ENCODE assay signal across 1 cellular context in the genomic region with DNA sequence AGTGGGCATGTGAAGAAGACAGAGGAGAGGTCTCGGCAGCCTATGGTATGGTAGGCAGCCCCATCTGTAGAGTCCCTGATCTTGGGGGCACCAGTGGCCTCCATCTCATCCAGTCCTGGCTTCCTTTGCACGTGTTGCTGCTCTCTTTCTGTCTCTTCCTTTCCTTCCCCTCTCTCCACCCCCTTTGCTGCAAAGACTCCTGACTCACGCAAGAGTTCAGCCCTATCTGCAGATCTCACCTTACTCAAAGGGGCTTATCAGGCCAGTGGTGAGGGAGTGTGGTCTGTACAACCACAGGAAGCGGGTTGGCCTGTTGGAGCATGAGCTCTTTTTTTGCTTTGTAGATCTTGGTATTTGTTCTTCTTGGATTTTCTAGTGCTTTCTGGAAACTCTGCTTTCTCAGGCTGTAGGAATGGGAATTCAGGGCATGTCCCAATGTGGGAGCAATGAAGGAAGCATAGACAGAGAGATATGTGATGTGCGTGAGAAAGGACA.
A peak's percentile ranks its signal among the peaks of the same experiment; 100 is the strongest.
TF ChIP-seq lines count a peak whose summit lies in the region.

No MANE protein-coding gene starts in this region.

TF ChIP-seq in K562, 482 proteins besides CTCF, POLR2A, EP300 and RAD21 (continued from another document and continues in another):
- TF ChIP-seq, protein P1, sequence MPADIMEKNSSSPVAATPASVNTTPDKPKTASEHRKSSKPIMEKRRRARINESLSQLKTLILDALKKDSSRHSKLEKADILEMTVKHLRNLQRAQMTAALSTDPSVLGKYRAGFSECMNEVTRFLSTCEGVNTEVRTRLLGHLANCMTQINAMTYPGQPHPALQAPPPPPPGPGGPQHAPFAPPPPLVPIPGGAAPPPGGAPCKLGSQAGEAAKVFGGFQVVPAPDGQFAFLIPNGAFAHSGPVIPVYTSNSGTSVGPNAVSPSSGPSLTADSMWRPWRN (IDR thresholded peaks at IDR 0.05; ENCODE audit: low read depth) = peak; percentile 99
- TF ChIP-seq KDM4B (IDR thresholded peaks at IDR 0.05; ENCODE audit: borderline replicate concordance in 2 of 2, low read depth in 1 of 2) (0 out of 4 replicates have a peak, but pooled peaks of 1 of the 2 experiments have one; percentile 28), ZNF354B (CRISPR knock-in tag; IDR thresholded peaks at IDR 0.05) (no peak), ZNF408 (CRISPR knock-in tag; IDR thresholded peaks at IDR 0.05; ENCODE audit: low read depth) (no peak), RBM15 (IDR thresholded peaks at IDR 0.05; ENCODE audit: insufficient read depth, low read length) (no peak), XRCC4 (IDR thresholded peaks at IDR 0.05; ENCODE audit: extremely low read depth, insufficient read depth, insufficient read length) (no peak), MAFK (IDR thresholded peaks at IDR 0.05; ENCODE audit: low read length) (peak; percentile 70), OTX1 (CRISPR knock-in tag; IDR thresholded peaks at IDR 0.05) (peak; percentile 94), PTBP1 (IDR thresholded peaks at IDR 0.05; ENCODE audit: low read depth, low read length) (no peak), GTF2F1 (IDR thresholded peaks at IDR 0.05; ENCODE audit: low read depth, low read length) (no peak), BRF1 (IDR thresholded peaks at IDR 0.05; ENCODE audit: borderline replicate concordance, extremely low read depth, insufficient read length) (no peak), HMG20A (CRISPR knock-in tag; conservative IDR thresholded peaks at IDR 0.05) (no peak), SETDB1 (IDR thresholded peaks at IDR 0.05; ENCODE audit: low read length) (no peak), SP1 (CRISPR knock-in tag; IDR thresholded peaks at IDR 0.05) (peak; percentile 70; the same call in 1 of the 2 replicates), ZNF699 (CRISPR knock-in tag; IDR thresholded peaks at IDR 0.05; ENCODE audit: insufficient replicate concordance) (no peak), ZFP1 (CRISPR knock-in tag; IDR thresholded peaks at IDR 0.05) (0 out of 2 replicates have a peak, but pooled peaks have one; percentile 8), TARDBP (IDR thresholded peaks at IDR 0.05) (peak; percentile 80; the same call in 1 of the 2 replicates), KDM1A (IDR thresholded peaks at IDR 0.05) (peak; percentile 98), NUFIP1 (IDR thresholded peaks at IDR 0.05; ENCODE audit: partially characterized antibody) (no peak), FOXM1 (IDR thresholded peaks at IDR 0.05; ENCODE audit: low read depth) (peak; percentile 83), FOXM1 (CRISPR knock-in tag; IDR thresholded peaks at IDR 0.05; ENCODE audit: low read depth) (0 out of 2 replicates have a peak, but pooled peaks have one; percentile 47)
- TF ChIP-seq, protein P2, sequence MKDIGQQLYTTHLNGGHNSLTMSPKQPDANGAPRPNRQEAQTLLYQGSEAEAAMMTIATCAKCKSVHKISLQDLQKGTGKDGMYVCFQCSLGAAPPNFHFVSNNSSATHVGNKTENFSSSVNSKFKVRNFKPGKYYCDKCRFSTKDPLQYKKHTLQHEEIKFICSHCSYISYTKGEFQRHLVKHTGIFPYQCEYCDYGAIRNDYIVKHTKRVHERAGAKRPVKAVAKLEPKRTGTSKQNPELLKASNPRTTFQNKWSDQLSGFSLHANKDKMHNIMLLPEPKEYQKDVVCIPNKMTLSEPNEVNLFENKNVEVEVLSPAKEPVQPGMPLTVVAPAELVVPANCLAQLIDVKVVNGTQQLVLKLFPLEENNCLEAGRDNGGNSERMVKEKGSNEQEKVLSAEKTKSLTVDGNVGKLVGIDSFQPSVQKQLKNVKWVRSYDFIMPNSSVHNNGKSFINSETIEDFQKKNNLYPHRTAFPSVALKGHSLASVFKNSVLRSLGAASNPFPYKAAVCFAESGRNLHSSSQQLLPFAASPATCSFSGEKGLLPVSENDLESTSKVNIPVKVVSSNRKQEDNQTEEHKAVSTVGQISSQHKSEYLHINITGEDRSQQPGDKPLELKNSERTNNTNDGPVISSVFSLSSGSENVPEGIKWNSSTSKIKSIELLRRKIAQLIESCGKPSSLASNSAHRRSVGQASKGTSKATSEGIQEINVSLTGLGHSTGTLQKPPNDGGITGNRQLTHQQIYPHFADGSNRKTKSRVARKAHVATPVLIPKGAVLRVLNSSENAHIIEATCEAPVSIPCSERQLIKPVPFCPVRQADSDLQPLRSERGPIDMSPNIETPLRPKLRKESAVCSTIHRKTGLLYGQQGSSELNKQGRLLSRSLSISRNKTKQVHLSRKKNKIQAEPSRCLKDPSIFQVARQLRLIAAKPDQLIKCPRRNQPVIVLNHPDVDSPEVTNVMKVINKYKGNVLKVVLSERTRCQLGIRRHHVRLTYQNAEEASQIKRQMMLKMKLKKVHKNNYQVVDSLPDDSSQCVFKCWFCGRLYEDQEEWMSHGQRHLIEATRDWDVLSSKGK (CRISPR knock-in tag; IDR thresholded peaks at IDR 0.05) = no peak
- TF ChIP-seq, protein P3, sequence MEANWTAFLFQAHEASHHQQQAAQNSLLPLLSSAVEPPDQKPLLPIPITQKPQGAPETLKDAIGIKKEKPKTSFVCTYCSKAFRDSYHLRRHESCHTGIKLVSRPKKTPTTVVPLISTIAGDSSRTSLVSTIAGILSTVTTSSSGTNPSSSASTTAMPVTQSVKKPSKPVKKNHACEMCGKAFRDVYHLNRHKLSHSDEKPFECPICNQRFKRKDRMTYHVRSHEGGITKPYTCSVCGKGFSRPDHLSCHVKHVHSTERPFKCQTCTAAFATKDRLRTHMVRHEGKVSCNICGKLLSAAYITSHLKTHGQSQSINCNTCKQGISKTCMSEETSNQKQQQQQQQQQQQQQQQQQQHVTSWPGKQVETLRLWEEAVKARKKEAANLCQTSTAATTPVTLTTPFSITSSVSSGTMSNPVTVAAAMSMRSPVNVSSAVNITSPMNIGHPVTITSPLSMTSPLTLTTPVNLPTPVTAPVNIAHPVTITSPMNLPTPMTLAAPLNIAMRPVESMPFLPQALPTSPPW (CRISPR knock-in tag; IDR thresholded peaks at IDR 0.05) = peak; percentile 83
- TF ChIP-seq, protein P4, sequence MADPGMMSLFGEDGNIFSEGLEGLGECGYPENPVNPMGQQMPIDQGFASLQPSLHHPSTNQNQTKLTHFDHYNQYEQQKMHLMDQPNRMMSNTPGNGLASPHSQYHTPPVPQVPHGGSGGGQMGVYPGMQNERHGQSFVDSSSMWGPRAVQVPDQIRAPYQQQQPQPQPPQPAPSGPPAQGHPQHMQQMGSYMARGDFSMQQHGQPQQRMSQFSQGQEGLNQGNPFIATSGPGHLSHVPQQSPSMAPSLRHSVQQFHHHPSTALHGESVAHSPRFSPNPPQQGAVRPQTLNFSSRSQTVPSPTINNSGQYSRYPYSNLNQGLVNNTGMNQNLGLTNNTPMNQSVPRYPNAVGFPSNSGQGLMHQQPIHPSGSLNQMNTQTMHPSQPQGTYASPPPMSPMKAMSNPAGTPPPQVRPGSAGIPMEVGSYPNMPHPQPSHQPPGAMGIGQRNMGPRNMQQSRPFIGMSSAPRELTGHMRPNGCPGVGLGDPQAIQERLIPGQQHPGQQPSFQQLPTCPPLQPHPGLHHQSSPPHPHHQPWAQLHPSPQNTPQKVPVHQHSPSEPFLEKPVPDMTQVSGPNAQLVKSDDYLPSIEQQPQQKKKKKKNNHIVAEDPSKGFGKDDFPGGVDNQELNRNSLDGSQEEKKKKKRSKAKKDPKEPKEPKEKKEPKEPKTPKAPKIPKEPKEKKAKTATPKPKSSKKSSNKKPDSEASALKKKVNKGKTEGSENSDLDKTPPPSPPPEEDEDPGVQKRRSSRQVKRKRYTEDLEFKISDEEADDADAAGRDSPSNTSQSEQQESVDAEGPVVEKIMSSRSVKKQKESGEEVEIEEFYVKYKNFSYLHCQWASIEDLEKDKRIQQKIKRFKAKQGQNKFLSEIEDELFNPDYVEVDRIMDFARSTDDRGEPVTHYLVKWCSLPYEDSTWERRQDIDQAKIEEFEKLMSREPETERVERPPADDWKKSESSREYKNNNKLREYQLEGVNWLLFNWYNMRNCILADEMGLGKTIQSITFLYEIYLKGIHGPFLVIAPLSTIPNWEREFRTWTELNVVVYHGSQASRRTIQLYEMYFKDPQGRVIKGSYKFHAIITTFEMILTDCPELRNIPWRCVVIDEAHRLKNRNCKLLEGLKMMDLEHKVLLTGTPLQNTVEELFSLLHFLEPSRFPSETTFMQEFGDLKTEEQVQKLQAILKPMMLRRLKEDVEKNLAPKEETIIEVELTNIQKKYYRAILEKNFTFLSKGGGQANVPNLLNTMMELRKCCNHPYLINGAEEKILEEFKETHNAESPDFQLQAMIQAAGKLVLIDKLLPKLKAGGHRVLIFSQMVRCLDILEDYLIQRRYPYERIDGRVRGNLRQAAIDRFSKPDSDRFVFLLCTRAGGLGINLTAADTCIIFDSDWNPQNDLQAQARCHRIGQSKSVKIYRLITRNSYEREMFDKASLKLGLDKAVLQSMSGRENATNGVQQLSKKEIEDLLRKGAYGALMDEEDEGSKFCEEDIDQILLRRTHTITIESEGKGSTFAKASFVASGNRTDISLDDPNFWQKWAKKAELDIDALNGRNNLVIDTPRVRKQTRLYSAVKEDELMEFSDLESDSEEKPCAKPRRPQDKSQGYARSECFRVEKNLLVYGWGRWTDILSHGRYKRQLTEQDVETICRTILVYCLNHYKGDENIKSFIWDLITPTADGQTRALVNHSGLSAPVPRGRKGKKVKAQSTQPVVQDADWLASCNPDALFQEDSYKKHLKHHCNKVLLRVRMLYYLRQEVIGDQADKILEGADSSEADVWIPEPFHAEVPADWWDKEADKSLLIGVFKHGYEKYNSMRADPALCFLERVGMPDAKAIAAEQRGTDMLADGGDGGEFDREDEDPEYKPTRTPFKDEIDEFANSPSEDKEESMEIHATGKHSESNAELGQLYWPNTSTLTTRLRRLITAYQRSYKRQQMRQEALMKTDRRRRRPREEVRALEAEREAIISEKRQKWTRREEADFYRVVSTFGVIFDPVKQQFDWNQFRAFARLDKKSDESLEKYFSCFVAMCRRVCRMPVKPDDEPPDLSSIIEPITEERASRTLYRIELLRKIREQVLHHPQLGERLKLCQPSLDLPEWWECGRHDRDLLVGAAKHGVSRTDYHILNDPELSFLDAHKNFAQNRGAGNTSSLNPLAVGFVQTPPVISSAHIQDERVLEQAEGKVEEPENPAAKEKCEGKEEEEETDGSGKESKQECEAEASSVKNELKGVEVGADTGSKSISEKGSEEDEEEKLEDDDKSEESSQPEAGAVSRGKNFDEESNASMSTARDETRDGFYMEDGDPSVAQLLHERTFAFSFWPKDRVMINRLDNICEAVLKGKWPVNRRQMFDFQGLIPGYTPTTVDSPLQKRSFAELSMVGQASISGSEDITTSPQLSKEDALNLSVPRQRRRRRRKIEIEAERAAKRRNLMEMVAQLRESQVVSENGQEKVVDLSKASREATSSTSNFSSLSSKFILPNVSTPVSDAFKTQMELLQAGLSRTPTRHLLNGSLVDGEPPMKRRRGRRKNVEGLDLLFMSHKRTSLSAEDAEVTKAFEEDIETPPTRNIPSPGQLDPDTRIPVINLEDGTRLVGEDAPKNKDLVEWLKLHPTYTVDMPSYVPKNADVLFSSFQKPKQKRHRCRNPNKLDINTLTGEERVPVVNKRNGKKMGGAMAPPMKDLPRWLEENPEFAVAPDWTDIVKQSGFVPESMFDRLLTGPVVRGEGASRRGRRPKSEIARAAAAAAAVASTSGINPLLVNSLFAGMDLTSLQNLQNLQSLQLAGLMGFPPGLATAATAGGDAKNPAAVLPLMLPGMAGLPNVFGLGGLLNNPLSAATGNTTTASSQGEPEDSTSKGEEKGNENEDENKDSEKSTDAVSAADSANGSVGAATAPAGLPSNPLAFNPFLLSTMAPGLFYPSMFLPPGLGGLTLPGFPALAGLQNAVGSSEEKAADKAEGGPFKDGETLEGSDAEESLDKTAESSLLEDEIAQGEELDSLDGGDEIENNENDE (IDR thresholded peaks at IDR 0.05; ENCODE audit: low read depth, low read length) = no peak
- TF ChIP-seq, protein P5, sequence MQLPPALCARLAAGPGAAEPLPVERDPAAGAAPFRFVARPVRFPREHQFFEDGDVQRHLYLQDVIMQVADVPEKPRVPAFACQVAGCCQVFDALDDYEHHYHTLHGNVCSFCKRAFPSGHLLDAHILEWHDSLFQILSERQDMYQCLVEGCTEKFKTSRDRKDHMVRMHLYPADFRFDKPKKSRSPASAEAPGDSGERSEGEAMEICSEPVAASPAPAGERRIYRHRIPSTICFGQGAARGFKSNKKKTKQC (CRISPR knock-in tag; IDR thresholded peaks at IDR 0.05) = peak; percentile 43; the same call in 1 of the 2 replicates
- TF ChIP-seq, protein P6, sequence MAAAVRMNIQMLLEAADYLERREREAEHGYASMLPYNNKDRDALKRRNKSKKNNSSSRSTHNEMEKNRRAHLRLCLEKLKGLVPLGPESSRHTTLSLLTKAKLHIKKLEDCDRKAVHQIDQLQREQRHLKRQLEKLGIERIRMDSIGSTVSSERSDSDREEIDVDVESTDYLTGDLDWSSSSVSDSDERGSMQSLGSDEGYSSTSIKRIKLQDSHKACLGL (CRISPR knock-in tag; IDR thresholded peaks at IDR 0.05; ENCODE audit: borderline replicate concordance, poor library complexity, severe bottlenecking) = no peak
- TF ChIP-seq, protein P7, sequence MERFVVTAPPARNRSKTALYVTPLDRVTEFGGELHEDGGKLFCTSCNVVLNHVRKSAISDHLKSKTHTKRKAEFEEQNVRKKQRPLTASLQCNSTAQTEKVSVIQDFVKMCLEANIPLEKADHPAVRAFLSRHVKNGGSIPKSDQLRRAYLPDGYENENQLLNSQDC (CRISPR knock-in tag; IDR thresholded peaks at IDR 0.05) = no peak
- TF ChIP-seq, protein P8, sequence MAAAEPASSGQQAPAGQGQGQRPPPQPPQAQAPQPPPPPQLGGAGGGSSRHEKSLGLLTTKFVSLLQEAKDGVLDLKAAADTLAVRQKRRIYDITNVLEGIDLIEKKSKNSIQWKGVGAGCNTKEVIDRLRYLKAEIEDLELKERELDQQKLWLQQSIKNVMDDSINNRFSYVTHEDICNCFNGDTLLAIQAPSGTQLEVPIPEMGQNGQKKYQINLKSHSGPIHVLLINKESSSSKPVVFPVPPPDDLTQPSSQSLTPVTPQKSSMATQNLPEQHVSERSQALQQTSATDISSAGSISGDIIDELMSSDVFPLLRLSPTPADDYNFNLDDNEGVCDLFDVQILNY (CRISPR knock-in tag; IDR thresholded peaks at IDR 0.05) = 0 out of 2 replicates have a peak, but pooled peaks have one; percentile 29
- TF ChIP-seq, protein P9, sequence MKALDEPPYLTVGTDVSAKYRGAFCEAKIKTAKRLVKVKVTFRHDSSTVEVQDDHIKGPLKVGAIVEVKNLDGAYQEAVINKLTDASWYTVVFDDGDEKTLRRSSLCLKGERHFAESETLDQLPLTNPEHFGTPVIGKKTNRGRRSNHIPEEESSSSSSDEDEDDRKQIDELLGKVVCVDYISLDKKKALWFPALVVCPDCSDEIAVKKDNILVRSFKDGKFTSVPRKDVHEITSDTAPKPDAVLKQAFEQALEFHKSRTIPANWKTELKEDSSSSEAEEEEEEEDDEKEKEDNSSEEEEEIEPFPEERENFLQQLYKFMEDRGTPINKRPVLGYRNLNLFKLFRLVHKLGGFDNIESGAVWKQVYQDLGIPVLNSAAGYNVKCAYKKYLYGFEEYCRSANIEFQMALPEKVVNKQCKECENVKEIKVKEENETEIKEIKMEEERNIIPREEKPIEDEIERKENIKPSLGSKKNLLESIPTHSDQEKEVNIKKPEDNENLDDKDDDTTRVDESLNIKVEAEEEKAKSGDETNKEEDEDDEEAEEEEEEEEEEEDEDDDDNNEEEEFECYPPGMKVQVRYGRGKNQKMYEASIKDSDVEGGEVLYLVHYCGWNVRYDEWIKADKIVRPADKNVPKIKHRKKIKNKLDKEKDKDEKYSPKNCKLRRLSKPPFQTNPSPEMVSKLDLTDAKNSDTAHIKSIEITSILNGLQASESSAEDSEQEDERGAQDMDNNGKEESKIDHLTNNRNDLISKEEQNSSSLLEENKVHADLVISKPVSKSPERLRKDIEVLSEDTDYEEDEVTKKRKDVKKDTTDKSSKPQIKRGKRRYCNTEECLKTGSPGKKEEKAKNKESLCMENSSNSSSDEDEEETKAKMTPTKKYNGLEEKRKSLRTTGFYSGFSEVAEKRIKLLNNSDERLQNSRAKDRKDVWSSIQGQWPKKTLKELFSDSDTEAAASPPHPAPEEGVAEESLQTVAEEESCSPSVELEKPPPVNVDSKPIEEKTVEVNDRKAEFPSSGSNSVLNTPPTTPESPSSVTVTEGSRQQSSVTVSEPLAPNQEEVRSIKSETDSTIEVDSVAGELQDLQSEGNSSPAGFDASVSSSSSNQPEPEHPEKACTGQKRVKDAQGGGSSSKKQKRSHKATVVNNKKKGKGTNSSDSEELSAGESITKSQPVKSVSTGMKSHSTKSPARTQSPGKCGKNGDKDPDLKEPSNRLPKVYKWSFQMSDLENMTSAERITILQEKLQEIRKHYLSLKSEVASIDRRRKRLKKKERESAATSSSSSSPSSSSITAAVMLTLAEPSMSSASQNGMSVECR (CRISPR knock-in tag; IDR thresholded peaks at IDR 0.05) = no peak
